Comparison of ENCODE assay signal across 15 cellular contexts in genomic region chr12:89138048-89138852, GRCh38.
DNase-seq lines count a peak whose midpoint lies in the region; ATAC-seq, FAIRE-seq and TF ChIP-seq lines count a peak whose summit lies in the region.
"Had no signal": no experiment of that assay in that cellular context is flagged by ENCODE, and none has a peak within 500 bp of the region (broad histone marks: within the 10 kb centered on the region; RNA-seq: fewer than 3 reads in every experiment).

No MANE protein-coding gene starts in this region.

- no peak for TF ChIP-seq POLR2A in GM12891 (IDR thresholded peaks at IDR 0.05; ENCODE audit: low read depth, low read length)

- ATAC-seq in HG03108 (IDR thresholded peaks at IDR 0.05; ENCODE audit: unreplicated experiment): no peak
- ATAC-seq: esophagus mucosa had no signal

- H3K9me3 Mint-ChIP-seq in activated T-cell treated with anti-CD3 and anti-CD28 coated beads, Interleukin-2, amount 50 U/mL, for 24 hours: no peaks in the 10 kb centered on the region
- H3K9me3 Mint-ChIP-seq: mesothelial cell of epicardium had no signal

- no peak for DNase-seq in activated T-cell treated with anti-CD3 and anti-CD28 coated beads, Interleukin-2, amount 50 U/mL, for 24 hours
- DNase-seq in activated T-cell treated with anti-CD3 and anti-CD28 coated beads for 4 hours: no peak
- peak; percentile 53 for DNase-seq in MG63
- DNase-seq in astrocyte of the spinal cord (ENCODE audit: low read depth, low spot score): peak; percentile 17
- DNase-seq in stimulated activated CD8-positive, alpha-beta memory T cell treated with anti-CD3 and anti-CD28 coated beads, Interleukin-4, amount 100 ng/mL, for 48 hours: peak; percentile 37
- DNase-seq in GM12891 (ENCODE audit: insufficient read length, low spot score): no peak
- no peak for DNase-seq in GM20000 (ENCODE audit: low spot score)
- DNase-seq: activated naive CD4-positive, alpha-beta T cell treated with Interleukin-2 at 50 U/mL for 16 hours; DND-41; NCI-H82; stimulated activated naive CD4-positive, alpha-beta T cell treated with Interleukin-2 at 50 U/mL for 16 hours had no signal

- H3K9me3 ChIP-seq in MG63: no peaks in the 10 kb centered on the region
- H3K9me3 ChIP-seq: HAP-1 had no signal

- peak overlapping the region; percentile 94 for H3K27ac Mint-ChIP-seq in activated T-cell treated with anti-CD3 and anti-CD28 coated beads, Interleukin-2, amount 50 U/mL, for 24 hours
- H3K27ac Mint-ChIP-seq: mesothelial cell of epicardium had no signal

- in situ Hi-C loops in astrocyte of the spinal cord (cut with HindIII; ENCODE audit: low sequenced_read_pairs): no loop called here

- no peaks in the 10 kb centered on the region for H3K27me3 Mint-ChIP-seq in activated T-cell treated with anti-CD3 and anti-CD28 coated beads, Interleukin-2, amount 50 U/mL, for 24 hours

- TF ChIP-seq CTCF in astrocyte of the spinal cord (IDR thresholded peaks at IDR 0.05; ENCODE audit: low read depth, low read length) (no peak), GM20000 (IDR thresholded peaks at IDR 0.05; ENCODE audit: extremely low read depth, missing control alignments) (no peak)

- no peak for FAIRE-seq in GM12891 (lab: Jason Lieb, UNC)

- H3K27me3 ChIP-seq in MG63: no peaks in the 10 kb centered on the region

- H3K4me3 Mint-ChIP-seq in activated T-cell treated with anti-CD3 and anti-CD28 coated beads, Interleukin-2, amount 50 U/mL, for 24 hours: no peak overlapping the region
- H3K4me3 Mint-ChIP-seq: mesothelial cell of epicardium had no signal

- H3K4me3 ChIP-seq in MG63 (no peak overlapping the region), astrocyte of the spinal cord (ENCODE audit: low read depth, low read length) (no peak overlapping the region)
- H3K4me3 ChIP-seq: HAP-1 had no signal

- no peaks in the 10 kb centered on the region for H3K36me3 ChIP-seq in MG63
- H3K36me3 ChIP-seq: HAP-1 had no signal

- peaks cover 42% of the 10 kb centered on the region for H3K4me1 Mint-ChIP-seq in activated T-cell treated with anti-CD3 and anti-CD28 coated beads, Interleukin-2, amount 50 U/mL, for 24 hours (ENCODE audit: low read depth)

- no peaks in the 10 kb centered on the region for H3K36me3 Mint-ChIP-seq in activated T-cell treated with anti-CD3 and anti-CD28 coated beads, Interleukin-2, amount 50 U/mL, for 24 hours (ENCODE audit: low read depth)
- H3K36me3 Mint-ChIP-seq: mesothelial cell of epicardium had no signal

TF ChIP-seq in GM12891, 5 proteins besides CTCF, POLR2A, EP300 and RAD21:
- TF ChIP-seq SPI1 (IDR thresholded peaks at IDR 0.05; ENCODE audit: low read depth, low read length): no peak
- no peak for TF ChIP-seq POLR2AphosphoS5 (IDR thresholded peaks at IDR 0.05; ENCODE audit: low read depth, low read length)
- no peak for TF ChIP-seq POU2F2 (IDR thresholded peaks at IDR 0.05; ENCODE audit: low read depth, low read length)
- TF ChIP-seq PAX5 (IDR thresholded peaks at IDR 0.05; ENCODE audit: insufficient read depth, low read length, severe bottlenecking): no peak
- TF ChIP-seq TAF1 (IDR thresholded peaks at IDR 0.05; ENCODE audit: low read depth, low read length): no peak
TF ChIP-seq in GM12891: peak in this region for 0.

Comparison
In these comparisons a context has a peak if more than half of its experiments do, and no peak if none do; other contexts are left out.
1. DNase-seq: peak in MG63 (single experiment), astrocyte of the spinal cord (single experiment) and stimulated activated CD8-positive, alpha-beta memory T cell treated with anti-CD3 and anti-CD28 coated beads, Interleukin-4, amount 100 ng/mL, for 48 hours (single experiment); none in activated T-cell treated with anti-CD3 and anti-CD28 coated beads, Interleukin-2, amount 50 U/mL, for 24 hours (single experiment), activated T-cell treated with anti-CD3 and anti-CD28 coated beads for 4 hours (single experiment), GM12891 (single experiment) and GM20000 (single experiment).